ENCODE assay signal across 8 cellular contexts in genomic region chr4:142557220-142557801, GRCh38.
"Had no signal": no experiment of that assay in that cellular context is flagged by ENCODE, and none has a peak within 500 bp of the region (broad histone marks: within the 10 kb centered on the region; RNA-seq: fewer than 3 reads in every experiment).

No MANE protein-coding gene starts in this region.

- DNase-seq: activated B cell treated with CpG ODN at 0.5 μM for 24 hours; esophagus squamous epithelium; foreskin fibroblast; glutamatergic neuron; stimulated activated CD4-positive, alpha-beta T cell treated with anti-CD3 and anti-CD28 coated beads, Interleukin-4, amount 100 ng/mL, for 24 hours; SW 1271; thyroid gland; uterus had no signal

- H3K4me1 Mint-ChIP-seq: activated B cell treated with CpG ODN at 0.5 μM for 24 hours had no signal

- H3K27ac Mint-ChIP-seq: activated B cell treated with CpG ODN at 0.5 μM for 24 hours had no signal

- H3K4me3 Mint-ChIP-seq: activated B cell treated with CpG ODN at 0.5 μM for 24 hours had no signal

- H3K9me3 Mint-ChIP-seq: activated B cell treated with CpG ODN at 0.5 μM for 24 hours had no signal

- H3K27me3 Mint-ChIP-seq: activated B cell treated with CpG ODN at 0.5 μM for 24 hours had no signal
